9 cellular contexts compared by ENCODE assay signal in the genomic region with DNA sequence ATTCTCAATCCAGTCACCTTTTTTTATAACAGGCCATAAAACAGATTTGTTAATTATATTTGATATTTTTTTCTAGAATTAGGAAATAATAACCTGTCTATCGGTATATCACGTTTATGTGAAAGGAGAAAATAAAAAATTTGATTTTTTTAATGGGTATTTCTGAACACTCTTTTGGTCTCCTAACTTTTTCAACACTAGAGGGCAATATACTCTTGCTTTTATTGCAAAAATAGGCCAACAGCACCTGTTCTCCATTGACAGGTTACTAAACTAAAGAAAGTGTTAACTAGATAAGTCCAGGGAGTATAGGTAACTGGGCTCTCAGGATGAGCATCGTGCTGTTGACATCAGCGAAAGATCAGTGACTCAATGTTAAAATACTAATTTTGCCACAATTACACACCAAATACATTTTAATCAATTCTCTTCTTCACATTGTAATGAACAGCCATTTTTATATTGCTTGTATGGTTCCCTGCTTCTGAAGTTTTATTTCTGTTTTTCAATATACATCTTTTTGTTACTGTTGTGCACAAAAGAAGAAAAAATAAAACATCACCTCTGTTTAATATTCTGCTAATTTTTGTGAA. TPM values are rescaled to one million over a fixed set of nuclear protein-coding genes. Genes with fewer than 3 reads are reported as not detected.
DNase-seq lines count a peak whose midpoint lies in the region; ATAC-seq and TF ChIP-seq lines count a peak whose summit lies in the region.
"Had no signal": no experiment of that assay in that cellular context is flagged by ENCODE, and none has a peak within 500 bp of the region (broad histone marks: within the 10 kb centered on the region; RNA-seq: fewer than 3 reads in every experiment).

No MANE protein-coding gene starts in this region.

- no peak overlapping the region for H3K4me3 Mint-ChIP-seq in mesothelial cell of epicardium

- H3K27me3 Mint-ChIP-seq in mesothelial cell of epicardium (ENCODE audit: low read depth) = no peaks in the 10 kb centered on the region

- H3K36me3 Mint-ChIP-seq in mesothelial cell of epicardium = no peaks in the 10 kb centered on the region

- H3K4me3 ChIP-seq in HFF-Myc (replicated peaks; ENCODE audit: low read depth, low read length) (no peak overlapping the region), astrocyte of the cerebellum (ENCODE audit: low read depth, low read length) (no peak overlapping the region)

- ATAC-seq in GM19463 (IDR thresholded peaks at IDR 0.05; ENCODE audit: unreplicated experiment) = no peak

- DNase-seq in NOMO-1 (lab: John Stamatoyannopoulos, UW; ENCODE audit: unreplicated experiment in 2 of 2) = peak; percentile 4 to 53
- DNase-seq in NOMO-1 treated with dmso at 0.1 percent for 144 hours (lab: John Stamatoyannopoulos, UW; ENCODE audit: unreplicated experiment) = no peak
- no peak for DNase-seq in HFF-Myc (ENCODE audit: extremely low read depth, low read depth)
- DNase-seq in NCI-H146 treated with DMSO at 0.1 percent for 48 hours (lab: John Stamatoyannopoulos, UW; ENCODE audit: unreplicated experiment) = peak; percentile 35
- DNase-seq in astrocyte of the cerebellum (ENCODE audit: low read depth) = peak; percentile 12
- no peak for DNase-seq in mesothelial cell of epicardium (ENCODE audit: low spot score in 2 of 2, unreplicated experiment in 2 of 2)
- DNase-seq in stimulated activated CD4-positive, alpha-beta T cell treated with anti-CD3 and anti-CD28 coated beads, Interleukin-4, amount 100 ng/mL, for 24 hours = no peak

- TF ChIP-seq CTCF in HFF-Myc (IDR thresholded peaks at IDR 0.05; ENCODE audit: low read depth, low read length, missing control alignments) (peak; percentile 40), astrocyte of the cerebellum (IDR thresholded peaks at IDR 0.05; ENCODE audit: low read depth, low read length, missing control alignments) (peak; percentile 54), mesothelial cell of epicardium (IDR thresholded peaks at IDR 0.05; ENCODE audit: unreplicated experiment) (peak; percentile 84)

- H3K27ac Mint-ChIP-seq in mesothelial cell of epicardium = no peak overlapping the region

- in situ Hi-C loops in astrocyte of the cerebellum (cut with HindIII; ENCODE audit: low sequenced_read_pairs) = no loop called here

- peaks cover 3% of the 10 kb centered on the region for H3K4me1 Mint-ChIP-seq in mesothelial cell of epicardium

- H3K9me3 Mint-ChIP-seq in mesothelial cell of epicardium = no peaks in the 10 kb centered on the region

RNA-seq across cellular contexts. Expression of a gene that starts 22.8 kb away (rescaled TPM):
- total RNA-seq in mesothelial cell of epicardium = 0.09 to 0.33 TPM (median 0.09 TPM) in 3 replicates
- total RNA-seq: Daoy had no signal

Comparison
In these comparisons a context has a peak if more than half of its experiments do, and no peak if none do; other contexts are left out.
1. DNase-seq: peak in NOMO-1 (2 of 2), NCI-H146 treated with DMSO at 0.1 percent for 48 hours (single experiment) and astrocyte of the cerebellum (single experiment); none in NOMO-1 treated with dmso at 0.1 percent for 144 hours (single experiment), HFF-Myc (single experiment), mesothelial cell of epicardium (0 of 2) and stimulated activated CD4-positive, alpha-beta T cell treated with anti-CD3 and anti-CD28 coated beads, Interleukin-4, amount 100 ng/mL, for 24 hours (single experiment).
2. Peak in every context shown above with its lines, with median percentiles within 50 percentile points of each other: CTCF ChIP-seq.